Comparison of ENCODE assay signal across 1 cellular context in genomic region chr16:71807905-71808592, GRCh38.
TF ChIP-seq lines count a peak whose summit lies in the region.

No MANE protein-coding gene starts in this region.

TF ChIP-seq in HEK293, 187 proteins besides CTCF, POLR2A, EP300 and RAD21 (continued from another document):
- TF ChIP-seq ZNF274 (IDR thresholded peaks at IDR 0.05; ENCODE audit: low read length) (no peak), ZNF274 (tag by site-specific recombination; IDR thresholded peaks at IDR 0.05; ENCODE audit: borderline replicate concordance) (no peak)
